8 cellular contexts compared by ENCODE assay signal in genomic region chr9:105226055-105226454, GRCh38.
"Had no signal": no experiment of that assay in that cellular context is flagged by ENCODE, and none has a peak within 500 bp of the region (broad histone marks: within the 10 kb centered on the region; RNA-seq: fewer than 3 reads in every experiment).

No MANE protein-coding gene starts in this region.

- H3K4me2 ChIP-seq: KMS-11 had no signal

- H3K4me3 ChIP-seq: K562 had no signal

- FAIRE-seq: HepG2, HTR-8/SVneo, K562 had no signal

- DNase-seq: IMR-90, KBM-7, KG1 had no signal

- ATAC-seq: HepG2, K562 had no signal

- H3K9ac ChIP-seq: KMS-11 had no signal

- H3K27ac ChIP-seq: HL-60, KMS-11 had no signal
